In the genomic region with DNA sequence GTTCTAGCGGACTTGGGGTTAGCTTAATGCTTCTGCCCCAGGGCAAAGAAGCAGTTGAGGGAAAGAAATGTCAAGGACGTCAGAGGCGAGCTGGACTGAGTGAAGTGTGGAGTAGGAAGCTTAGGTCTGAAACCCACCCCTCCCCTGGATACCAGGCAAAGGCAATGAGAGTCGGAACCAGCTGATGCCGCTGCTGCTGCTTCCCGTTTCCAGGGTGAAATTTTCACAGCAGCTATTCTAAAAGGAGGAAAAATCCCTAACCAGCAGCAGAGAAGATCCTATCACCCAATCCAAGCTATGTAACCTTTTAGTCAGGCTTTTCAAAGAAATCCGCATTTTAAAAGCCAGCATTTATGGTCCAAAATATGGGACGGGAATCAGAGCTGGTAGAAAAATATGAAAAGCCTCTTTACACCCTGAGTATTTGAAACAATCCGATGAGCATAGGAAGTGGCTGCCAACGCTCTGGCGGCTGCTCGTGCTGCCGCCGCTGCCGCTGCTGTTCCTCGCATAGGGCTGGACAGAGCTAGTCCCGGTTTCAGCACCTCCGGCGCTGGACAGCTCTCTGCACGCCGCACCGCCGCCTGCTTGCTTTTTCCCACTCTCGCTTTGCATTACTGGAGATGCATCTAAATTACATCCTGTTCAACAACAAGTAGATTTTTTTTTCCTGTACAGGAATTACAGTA, we compare ENCODE assay signal across 9 cellular contexts.
A peak's percentile ranks its signal among the peaks of the same experiment; 100 is the strongest.
DNase-seq lines count a peak whose midpoint lies in the region; ATAC-seq and TF ChIP-seq lines count a peak whose summit lies in the region.
"Had no signal": no experiment of that assay in that cellular context is flagged by ENCODE, and none has a peak within 500 bp of the region (broad histone marks: within the 10 kb centered on the region; RNA-seq: fewer than 3 reads in every experiment).

No MANE protein-coding gene starts in this region.

- no peaks in the 10 kb centered on the region for H3K4me1 ChIP-seq in RWPE2 (ENCODE audit: insufficient read depth, poor library complexity, severe bottlenecking)
- H3K4me1 ChIP-seq in iPS-18a (ENCODE audit: control insufficient read depth, low read depth, low read length) = peaks cover 5% of the 10 kb centered on the region
- no peaks in the 10 kb centered on the region for H3K4me1 ChIP-seq in spleen

- no peaks in the 10 kb centered on the region for H3K9me3 ChIP-seq in RWPE2 (ENCODE audit: severe bottlenecking)
- H3K9me3 ChIP-seq in iPS-18a (ENCODE audit: control insufficient read depth, low read depth, low read length) = no peaks in the 10 kb centered on the region
- no peaks in the 10 kb centered on the region for H3K9me3 ChIP-seq in spleen

- DNase-seq in DMS53 (lab: John Stamatoyannopoulos, UW) (peak; percentile 89), HL-60 (ENCODE audit: low read depth in 1 of 2, low spot score in 1 of 2) (peak; percentile 17 to 51), RWPE2 (ENCODE audit: low spot score) (peak; percentile 50), spleen (peak; percentile 77), NCI-H2196 (lab: John Stamatoyannopoulos, UW; ENCODE audit: unreplicated experiment) (no peak)

- H3K4me3 ChIP-seq in HL-60 (replicated peaks; ENCODE audit: insufficient read depth, low read length) = no peak overlapping the region
- H3K4me3 ChIP-seq in RWPE2 (ENCODE audit: severe bottlenecking) = no peak overlapping the region
- H3K4me3 ChIP-seq in iPS-18a (ENCODE audit: low read length) = peak overlapping the region; percentile 49
- H3K4me3 ChIP-seq in spleen = no peak overlapping the region

- intact Hi-C loops in spleen (cut with DNase I; ENCODE audit: low total_unique reads) = no loop called here

- WGBS in spleen, 5 donors = 6 to 14% (median 8%) methylated on average over 24 of the region's 24 CpGs

- peak overlapping the region; percentile 87 to 98 (median 96) for H3K27ac Mint-ChIP-seq in brain

- H3K36me3 ChIP-seq in RWPE2 (ENCODE audit: low read depth) (no peaks in the 10 kb centered on the region), iPS-18a (ENCODE audit: control insufficient read depth, low read depth, low read length) (no peaks in the 10 kb centered on the region), spleen (no peaks in the 10 kb centered on the region)

- H3K27me3 ChIP-seq in HL-60 (ENCODE audit: insufficient read depth, poor library complexity, severe bottlenecking) (no peaks in the 10 kb centered on the region), RWPE2 (ENCODE audit: insufficient read depth, poor library complexity, severe bottlenecking) (no peaks in the 10 kb centered on the region), iPS-18a (ENCODE audit: control insufficient read depth, insufficient read depth, low read length) (peaks cover 9% of the 10 kb centered on the region), spleen (replicated peaks in 1 of 7) (peaks cover 0 to 5% (median 0%) of the 10 kb centered on the region in 7 donors)

- ATAC-seq in GM21390 (IDR thresholded peaks at IDR 0.05; ENCODE audit: unreplicated experiment) (peak; percentile 98), RWPE2 (ENCODE audit: low read depth) (peak; percentile 97)

- peaks cover 30% of the 10 kb centered on the region for H3K4me1 Mint-ChIP-seq in brain

- peak overlapping the region; percentile 82 to 94 (median 92) for H3K4me3 Mint-ChIP-seq in brain

- no peak for TF ChIP-seq CTCF in HL-60 (IDR thresholded peaks at IDR 0.05; ENCODE audit: insufficient read depth, low read length)
- TF ChIP-seq CTCF in RWPE2 (IDR thresholded peaks at IDR 0.05; ENCODE audit: poor library complexity, severe bottlenecking) = no peak
- no peak for TF ChIP-seq CTCF in brain (conservative IDR thresholded peaks at IDR 0.05)
- no peak for TF ChIP-seq CTCF in spleen (IDR thresholded peaks at IDR 0.05 in 8 of 11, conservative IDR thresholded peaks at IDR 0.05 in 3 of 11)

- peaks cover 3% of the 10 kb centered on the region for H3K36me3 Mint-ChIP-seq in brain

- H3K27ac ChIP-seq in HL-60 (replicated peaks) = no peak overlapping the region
- no peak overlapping the region for H3K27ac ChIP-seq in RWPE2 (ENCODE audit: poor library complexity, severe bottlenecking)
- H3K27ac ChIP-seq in iPS-18a (ENCODE audit: low read length) = no peak overlapping the region
- no peak overlapping the region for H3K27ac ChIP-seq in spleen
- H3K27ac ChIP-seq: KMS-11 had no signal

- peaks cover 7% of the 10 kb centered on the region for H3K27me3 Mint-ChIP-seq in brain

- TF ChIP-seq POLR2A in spleen (IDR thresholded peaks at IDR 0.05) = no peak

- H3K9me3 Mint-ChIP-seq in brain = no peaks in the 10 kb centered on the region

- H3K9ac ChIP-seq in iPS-18a (ENCODE audit: low read length) = no peak overlapping the region
- H3K9ac ChIP-seq: KMS-11 had no signal
